In genomic region chr6:68575765-68576439, GRCh38 we compare ENCODE assay signal across 11 cellular contexts. TPM values are rescaled to one million over a fixed set of nuclear protein-coding genes. Genes with fewer than 3 reads are reported as not detected.
DNase-seq lines count a peak whose midpoint lies in the region; ATAC-seq and TF ChIP-seq lines count a peak whose summit lies in the region.
"Had no signal": no experiment of that assay in that cellular context is flagged by ENCODE, and none has a peak within 500 bp of the region (broad histone marks: within the 10 kb centered on the region; RNA-seq: fewer than 3 reads in every experiment).

No MANE protein-coding gene starts in this region.

- CTCF ChIA-PET in MCF 10A (lab: Yijun Ruan, JAX) = interaction anchor here (0.6 kb wide), 2 partner anchors 62 to 347 kb away, joined by 3 to 4 read pairs; no protein-coding TSS in a partner anchor

- DNase-seq in Ammon's horn (ENCODE audit: low spot score) (peak; percentile 80), M059J (ENCODE audit: low read depth) (peak; percentile 28), astrocyte of the spinal cord (ENCODE audit: low read depth, low spot score) (peak; percentile 55), left lung (peak; percentile 29 to 61), SW480 (ENCODE audit: low spot score) (no peak), MCF 10A (ENCODE audit: unreplicated experiment) (no peak)
- DNase-seq: IMR-90, T-helper 2 cell had no signal

- H3K27me3 ChIP-seq in left lung = peaks cover 0 to 9% of the 10 kb centered on the region in 2 donors

- in situ Hi-C loops in astrocyte of the spinal cord (cut with HindIII; ENCODE audit: low sequenced_read_pairs) = no loop called here

- H3K4me3 Mint-ChIP-seq in MCF 10A (ENCODE audit: unreplicated experiment) = no peak overlapping the region

- H3K27ac ChIP-seq in left lung = no peak overlapping the region

- no peaks in the 10 kb centered on the region for H3K36me3 Mint-ChIP-seq in MCF 10A (ENCODE audit: insufficient read depth, unreplicated experiment)

- no peak overlapping the region for H3K27ac Mint-ChIP-seq in MCF 10A (ENCODE audit: low read depth, unreplicated experiment)

- no peaks in the 10 kb centered on the region for H3K4me1 ChIP-seq in left lung

- intact Hi-C loops in left lung (cut with DNase I) = no loop called here
- intact Hi-C loops in MCF 10A (cut with micrococcal nuclease) = no loop called here

- no peaks in the 10 kb centered on the region for H3K4me1 Mint-ChIP-seq in MCF 10A (ENCODE audit: insufficient read depth, unreplicated experiment)

- H3K4me3 ChIP-seq in astrocyte of the spinal cord (ENCODE audit: low read depth, low read length) (no peak overlapping the region), left lung (no peak overlapping the region)

- POLR2A ChIA-PET in MCF 10A (lab: Yijun Ruan, JAX) = no interaction called here

- no peaks in the 10 kb centered on the region for H3K9me3 ChIP-seq in left lung

- no peak for TF ChIP-seq CTCF in astrocyte of the spinal cord (IDR thresholded peaks at IDR 0.05; ENCODE audit: low read depth, low read length)
- no peak for TF ChIP-seq CTCF in left lung (IDR thresholded peaks at IDR 0.05)
- TF ChIP-seq CTCF in MCF 10A (IDR thresholded peaks at IDR 0.05; ENCODE audit: unreplicated experiment) = no peak

- no peaks in the 10 kb centered on the region for H3K27me3 Mint-ChIP-seq in MCF 10A (ENCODE audit: insufficient read depth, unreplicated experiment)

- H3K9me3 Mint-ChIP-seq in MCF 10A (ENCODE audit: unreplicated experiment) = peaks cover 7% of the 10 kb centered on the region

- H3K36me3 ChIP-seq in left lung = no peaks in the 10 kb centered on the region

- BruUV-seq in MCF 10A (replicated peaks; lab: Mats Ljungman, UMichigan) = no TSS peak

- ATAC-seq in left lung (peak; percentile 83), HG02759 (IDR thresholded peaks at IDR 0.05; ENCODE audit: unreplicated experiment) (no peak), HG03457 (IDR thresholded peaks at IDR 0.05; ENCODE audit: unreplicated experiment) (no peak)

RNA-seq across cellular contexts. Expression of gene ADGRB3, which starts 59.2 kb away (rescaled TPM):
- 0.62 and 2.0 TPM in 2 replicates for total RNA-seq in M059J (2014; rRNA removed; shearing (Covaris generic))
- total RNA-seq in left lung = 1 to 10 TPM; 2.0 to 2.9 TPM
- not detected in 2 replicates for total RNA-seq in MCF 10A (2022)
- total RNA-seq: IMR-90, lung microvascular endothelial cell had no signal

Comparison
In these comparisons a context has a peak if more than half of its experiments do, and no peak if none do; other contexts are left out.
1. DNase-seq: peak in Ammon's horn (single experiment), M059J (single experiment), astrocyte of the spinal cord (single experiment) and left lung (2 of 2); none in SW480 (single experiment) and MCF 10A (single experiment).